In the genomic region with DNA sequence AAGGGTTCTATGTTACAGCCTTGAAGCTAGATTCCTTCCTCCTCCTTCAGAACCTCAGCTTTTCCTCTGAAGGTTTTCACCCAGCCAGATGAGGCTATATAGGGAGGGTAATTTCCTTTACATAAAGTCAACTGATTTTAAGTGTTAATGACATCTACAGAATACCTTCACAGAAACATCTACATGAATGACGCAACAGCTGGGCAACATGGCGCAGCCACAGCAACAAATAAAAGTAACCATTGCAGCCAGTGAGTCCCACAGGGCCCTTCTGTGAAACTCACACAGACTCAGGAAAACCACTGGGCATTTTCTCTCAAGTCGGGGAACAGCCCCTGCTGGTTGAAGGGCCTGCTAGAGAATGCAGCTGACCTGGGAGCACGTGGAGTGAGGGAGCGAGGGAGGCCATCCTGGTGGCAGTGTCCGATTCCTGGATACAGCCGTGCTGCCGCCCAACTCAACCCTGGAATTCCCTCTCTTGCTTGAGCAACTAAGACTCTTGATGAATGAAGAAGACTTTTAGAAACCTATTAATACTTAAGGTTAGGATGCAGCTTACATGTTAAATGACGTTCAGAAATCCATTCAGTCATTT, we compare ENCODE assay signal across 6 cellular contexts.
"Had no signal": no experiment of that assay in that cellular context is flagged by ENCODE, and none has a peak within 500 bp of the region (broad histone marks: within the 10 kb centered on the region; RNA-seq: fewer than 3 reads in every experiment).

No MANE protein-coding gene starts in this region.

- FAIRE-seq: HTR-8/SVneo had no signal

- H3K27ac Mint-ChIP-seq: IgD-negative memory B cell had no signal

- H3K4me1 Mint-ChIP-seq: IgD-negative memory B cell had no signal

- H3K36me3 Mint-ChIP-seq: IgD-negative memory B cell had no signal

- DNase-seq: IMR-90, KBM-7, KG1 had no signal

- H3K27ac ChIP-seq: HL-60 had no signal

- H3K4me3 Mint-ChIP-seq: IgD-negative memory B cell had no signal
